In genomic region chr12:34124608-34125007, GRCh38 we compare ENCODE assay signal across 26 cellular contexts.
"Had no signal": no experiment of that assay in that cellular context is flagged by ENCODE, and none has a peak within 500 bp of the region (broad histone marks: within the 10 kb centered on the region; RNA-seq: fewer than 3 reads in every experiment).

No MANE protein-coding gene starts in this region.

- DNase-seq: naive thymus-derived CD4-positive, alpha-beta T cell; natural killer cell; occipital lobe; ovary; posterior cingulate gyrus; psoas muscle; right cardiac atrium; spleen; stimulated activated CD4-positive, alpha-beta T cell treated with anti-CD3 and anti-CD28 coated beads, Interleukin-12 subunit alpha, Interleukin-12 subunit beta, amount 100 ng/mL, for 4 hours; stimulated activated CD4-positive, alpha-beta T cell treated with anti-CD3 and anti-CD28 coated beads, Interleukin-1b, Interleukin-23, amount 100 ng/mL, for 48 hours; stimulated activated CD4-positive, alpha-beta T cell treated with anti-CD3 and anti-CD28 coated beads, Interleukin-4, amount 100 ng/mL, for 1 hour; stimulated activated CD4-positive, alpha-beta T cell treated with anti-CD3 and anti-CD28 coated beads, Interleukin-4, amount 100 ng/mL, for 4 hours; stimulated activated CD8-positive, alpha-beta memory T cell treated with anti-CD3 and anti-CD28 coated beads, Interleukin-4, amount 100 ng/mL, for 48 hours; stimulated activated naive CD4-positive, alpha-beta T cell; stimulated activated naive CD8-positive, alpha-beta T cell treated with anti-CD3 and anti-CD28 coated beads, Interleukin-15, amount 100 ng/mL, for 72 hours; stimulated activated naive CD8-positive, alpha-beta T cell treated with anti-CD3 and anti-CD28 coated beads, Interleukin-15, Interleukin-2, amounts not matched to agents 100 U/mL and 50 U/mL, for 24 hours; tibial artery; transverse colon; upper lobe of right lung; uterus had no signal

- H3K4me1 ChIP-seq: neural progenitor cell, parathyroid adenoma, psoas muscle, tibial artery, transverse colon, upper lobe of right lung, uterus had no signal

- H3K9me3 ChIP-seq: ovary, psoas muscle, spleen, tibial artery, transverse colon, upper lobe of right lung, uterus had no signal

- H3K4me2 ChIP-seq: neural progenitor cell, smooth muscle cell had no signal

- H3K27me3 ChIP-seq: neural progenitor cell, ovary, spleen, transverse colon, upper lobe of right lung, uterus had no signal

- H3K27ac ChIP-seq: neural progenitor cell, ovary, parathyroid adenoma, psoas muscle, skin epidermis, spleen, tibial artery, transverse colon, upper lobe of right lung, uterus had no signal

- H3K9ac ChIP-seq: neural progenitor cell, parathyroid adenoma had no signal

- H3K79me2 ChIP-seq: parathyroid adenoma had no signal

- H3K4me3 ChIP-seq: neural progenitor cell, ovary, psoas muscle, skin epidermis, smooth muscle cell, spleen, tibial artery, transverse colon, upper lobe of right lung, uterus had no signal

- ATAC-seq: naive thymus-derived CD4-positive, alpha-beta T cell; natural killer cell; psoas muscle; right cardiac atrium; sciatic nerve; stimulated activated memory B cell treated with anti-CD40 and anti-IgM and Interleukin-4, amounts not matched to agents 10 μg/mL and 1 μg/mL and 100 μg/mL, for 72 hours; stimulated activated naive CD8-positive, alpha-beta T cell treated with anti-CD3 and anti-CD28 coated beads, Interleukin-15, amount 100 ng/mL, for 72 hours; stimulated activated naive CD8-positive, alpha-beta T cell treated with anti-CD3 and anti-CD28 coated beads, Interleukin-15, Interleukin-2, amounts not matched to agents 100 U/mL and 50 U/mL, for 24 hours; upper lobe of right lung had no signal

- H2AFZ ChIP-seq: neural progenitor cell, parathyroid adenoma had no signal

- H3K36me3 ChIP-seq: neural progenitor cell, ovary, spleen, tibial artery, transverse colon, upper lobe of right lung, uterus had no signal
